ENCODE assay signal across 30 cellular contexts in the genomic region with DNA sequence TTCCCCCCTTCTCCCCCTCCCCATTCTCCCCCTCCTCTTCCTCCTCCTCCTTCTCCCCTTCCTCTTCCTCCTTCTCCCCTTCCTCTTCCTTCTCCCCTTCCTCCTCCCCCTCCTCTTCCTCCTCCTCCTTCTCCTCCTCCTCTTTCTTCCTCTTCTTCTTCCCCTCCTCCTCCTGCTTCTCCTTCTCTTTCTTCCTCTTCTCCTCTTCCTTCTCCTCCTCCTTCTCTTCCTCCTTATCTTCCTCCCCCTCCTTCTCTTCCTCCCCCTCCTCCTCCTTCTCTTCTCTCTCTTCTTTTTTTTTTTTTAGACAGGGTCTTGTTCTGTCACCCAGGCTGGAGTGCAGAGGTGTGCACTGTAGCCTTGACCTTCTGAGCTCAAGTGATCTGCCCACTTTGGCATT.
"Had no signal": no experiment of that assay in that cellular context is flagged by ENCODE, and none has a peak within 500 bp of the region (broad histone marks: within the 10 kb centered on the region; RNA-seq: fewer than 3 reads in every experiment).

No MANE protein-coding gene starts in this region.

- H3K27ac Mint-ChIP-seq: activated CD4-positive, alpha-beta memory T cell treated with anti-CD3 and anti-CD28 coated beads for 36 hours; activated CD4-positive, alpha-beta T cell treated with anti-CD3 and anti-CD28 coated beads, Interleukin-2, amount 10 ng/mL, durations not matched to agents 24 days and 14 days; activated CD8-positive, alpha-beta T cell treated with anti-CD3 and anti-CD28 coated beads for 36 hours; activated naive CD4-positive, alpha-beta T cell treated with anti-CD3 and anti-CD28 coated beads, Interleukin-2, amount 10 ng/mL, durations not matched to agents 7 days and 5 days; activated naive CD4-positive, alpha-beta T cell treated with anti-CD3 and anti-CD28 coated beads, Interleukin-2, amount 50 U/mL, for 24 hours; activated naive CD8-positive, alpha-beta T cell; activated naive CD8-positive, alpha-beta T cell treated with anti-CD3 and anti-CD28 coated beads, Interleukin-2, amount 10 ng/mL, durations not matched to agents 7 days and 5 days; activated naive CD8-positive, alpha-beta T cell treated with anti-CD3 and anti-CD28 coated beads, Interleukin-2, amount 50 U/mL, for 24 hours; activated T-cell treated with anti-CD3 and anti-CD28 coated beads, Interleukin-2, amount 50 U/mL, for 24 hours; activated T-helper 2 cell treated with anti-CD3 and anti-CD28 coated beads, Interferon-gamma antibody, Interleukin-2, Interleukin-4, amounts not matched to agents 10 μg/mL and 5 μg/mL and 100 μg/mL, durations not matched to agents 14 hours and 24 hours and 36 hours; brain; T-cell; T-helper 17 cell; WTC11 had no signal

- ATAC-seq: activated CD8-positive, alpha-beta T cell treated with anti-CD3 and anti-CD28 coated beads for 36 hours; activated naive CD8-positive, alpha-beta T cell treated with anti-CD3 and anti-CD28 coated beads, Interleukin-2, amount 50 U/mL, for 24 hours; T-cell; T-helper 17 cell; WTC11 had no signal

- DNase-seq: activated CD4-positive, alpha-beta memory T cell treated with anti-CD3 and anti-CD28 coated beads for 36 hours; activated CD4-positive, alpha-beta T cell treated with anti-CD3 and anti-CD28 coated beads for 4 hours; activated CD4-positive, alpha-beta T cell treated with anti-CD3 and anti-CD28 coated beads, Interleukin-2, amount 10 ng/mL, durations not matched to agents 24 days and 14 days; activated CD4-positive, alpha-beta T cell treated with anti-CD3 and anti-CD28 coated beads, Interleukin-2, amount 50 U/mL, for 1 hour; activated CD4-positive, alpha-beta T cell treated with anti-CD3 and anti-CD28 coated beads, Interleukin-2, amount 50 U/mL, for 4 hours; activated CD4-positive, CD25-positive, alpha-beta regulatory T cell; activated CD4-positive, CD25-positive, alpha-beta regulatory T cell treated with anti-CD3 and anti-CD28 coated beads, Interleukin-2, amount 50 U/mL, for 72 hours; activated CD8-positive, alpha-beta memory T cell treated with anti-CD3 and anti-CD28 coated beads, Interleukin-2, amount 50 U/mL, for 4 hours; activated CD8-positive, alpha-beta T cell treated with anti-CD3 and anti-CD28 coated beads for 36 hours; activated effector memory CD4-positive, alpha-beta T cell treated with Interleukin-2 at 50 U/mL for 16 hours; activated gamma-delta T cell; activated naive CD4-positive, alpha-beta T cell treated with anti-CD3 and anti-CD28 coated beads, Interleukin-2, amount 10 ng/mL, durations not matched to agents 7 days and 5 days; activated naive CD4-positive, alpha-beta T cell treated with Interleukin-2 at 50 U/mL for 16 hours; activated naive CD8-positive, alpha-beta T cell treated with anti-CD3 and anti-CD28 coated beads, Interleukin-2, amount 10 ng/mL, durations not matched to agents 7 days and 5 days; activated naive CD8-positive, alpha-beta T cell treated with anti-CD3 and anti-CD28 coated beads, Interleukin-2, amount 50 U/mL, for 24 hours; activated T-cell treated with anti-CD3 and anti-CD28 coated beads, Interleukin-2, amount 50 U/mL, for 24 hours; activated T-cell treated with anti-CD3 and anti-CD28 coated beads, Interleukin-2, amount 50 U/mL, for 48 hours; anterior cingulate cortex; caudate nucleus; cerebellar nuclear complex; T-cell; T-helper 17 cell; T1000; WERI-Rb-1 had no signal

- H3K36me3 Mint-ChIP-seq: activated CD4-positive, alpha-beta memory T cell treated with anti-CD3 and anti-CD28 coated beads for 36 hours; activated naive CD4-positive, alpha-beta T cell treated with anti-CD3 and anti-CD28 coated beads, Interleukin-2, amount 10 ng/mL, durations not matched to agents 7 days and 5 days; activated naive CD4-positive, alpha-beta T cell treated with anti-CD3 and anti-CD28 coated beads, Interleukin-2, amount 50 U/mL, for 24 hours; activated naive CD8-positive, alpha-beta T cell; activated naive CD8-positive, alpha-beta T cell treated with anti-CD3 and anti-CD28 coated beads, Interleukin-2, amount 10 ng/mL, durations not matched to agents 7 days and 5 days; brain; T-cell; WTC11 had no signal

- H3K9me3 Mint-ChIP-seq: activated CD4-positive, alpha-beta memory T cell treated with anti-CD3 and anti-CD28 coated beads for 36 hours; activated CD4-positive, alpha-beta T cell treated with anti-CD3 and anti-CD28 coated beads, Interleukin-2, amount 10 ng/mL, durations not matched to agents 24 days and 14 days; activated CD8-positive, alpha-beta T cell treated with anti-CD3 and anti-CD28 coated beads for 36 hours; activated naive CD4-positive, alpha-beta T cell treated with anti-CD3 and anti-CD28 coated beads, Interleukin-2, amount 10 ng/mL, durations not matched to agents 7 days and 5 days; activated naive CD4-positive, alpha-beta T cell treated with anti-CD3 and anti-CD28 coated beads, Interleukin-2, amount 50 U/mL, for 24 hours; activated naive CD8-positive, alpha-beta T cell treated with anti-CD3 and anti-CD28 coated beads, Interleukin-2, amount 10 ng/mL, durations not matched to agents 7 days and 5 days; activated naive CD8-positive, alpha-beta T cell treated with anti-CD3 and anti-CD28 coated beads, Interleukin-2, amount 50 U/mL, for 24 hours; activated T-cell treated with anti-CD3 and anti-CD28 coated beads, Interleukin-2, amount 50 U/mL, for 24 hours; activated T-helper 2 cell treated with anti-CD3 and anti-CD28 coated beads, Interferon-gamma antibody, Interleukin-2, Interleukin-4, amounts not matched to agents 10 μg/mL and 5 μg/mL and 100 μg/mL, durations not matched to agents 14 hours and 24 hours and 36 hours; brain; central memory CD8-positive, alpha-beta T cell; T-cell; WTC11 had no signal

- H3K27me3 Mint-ChIP-seq: activated naive CD8-positive, alpha-beta T cell treated with anti-CD3 and anti-CD28 coated beads, Interleukin-2, amount 50 U/mL, for 24 hours had no signal

- H3K4me3 Mint-ChIP-seq: activated CD4-positive, alpha-beta memory T cell treated with anti-CD3 and anti-CD28 coated beads for 36 hours; activated CD4-positive, alpha-beta T cell treated with anti-CD3 and anti-CD28 coated beads, Interleukin-2, amount 10 ng/mL, durations not matched to agents 24 days and 14 days; activated CD8-positive, alpha-beta T cell treated with anti-CD3 and anti-CD28 coated beads for 36 hours; activated naive CD4-positive, alpha-beta T cell treated with anti-CD3 and anti-CD28 coated beads, Interleukin-2, amount 10 ng/mL, durations not matched to agents 7 days and 5 days; activated naive CD4-positive, alpha-beta T cell treated with anti-CD3 and anti-CD28 coated beads, Interleukin-2, amount 50 U/mL, for 24 hours; activated naive CD8-positive, alpha-beta T cell; activated naive CD8-positive, alpha-beta T cell treated with anti-CD3 and anti-CD28 coated beads, Interleukin-2, amount 10 ng/mL, durations not matched to agents 7 days and 5 days; activated naive CD8-positive, alpha-beta T cell treated with anti-CD3 and anti-CD28 coated beads, Interleukin-2, amount 50 U/mL, for 24 hours; activated T-cell treated with anti-CD3 and anti-CD28 coated beads, Interleukin-2, amount 50 U/mL, for 24 hours; brain; central memory CD8-positive, alpha-beta T cell; T-cell; T-helper 17 cell; WTC11 had no signal

- H3K4me1 Mint-ChIP-seq: activated CD4-positive, alpha-beta T cell treated with anti-CD3 and anti-CD28 coated beads, Interleukin-2, amount 10 ng/mL, durations not matched to agents 24 days and 14 days; activated naive CD4-positive, alpha-beta T cell treated with anti-CD3 and anti-CD28 coated beads, Interleukin-2, amount 10 ng/mL, durations not matched to agents 7 days and 5 days; activated naive CD4-positive, alpha-beta T cell treated with anti-CD3 and anti-CD28 coated beads, Interleukin-2, amount 50 U/mL, for 24 hours; activated naive CD8-positive, alpha-beta T cell treated with anti-CD3 and anti-CD28 coated beads, Interleukin-2, amount 10 ng/mL, durations not matched to agents 7 days and 5 days; activated naive CD8-positive, alpha-beta T cell treated with anti-CD3 and anti-CD28 coated beads, Interleukin-2, amount 50 U/mL, for 24 hours; central memory CD8-positive, alpha-beta T cell; T-helper 17 cell had no signal
